ENCODE assay signal across 1 cellular context in genomic region chr3:127588675-127589577, GRCh38.
TF ChIP-seq lines count a peak whose summit lies in the region.

No MANE protein-coding gene starts in this region.

TF ChIP-seq in A549, 52 proteins besides CTCF, POLR2A, EP300 and RAD21 (continued from another document):
- no peak for TF ChIP-seq RFX5 (IDR thresholded peaks at IDR 0.05)
- TF ChIP-seq CHD4 (IDR thresholded peaks at IDR 0.05; ENCODE audit: borderline replicate concordance): no peak
- TF ChIP-seq KDM5A (IDR thresholded peaks at IDR 0.05): no peak
- no peak for TF ChIP-seq CBX2 (IDR thresholded peaks at IDR 0.05; ENCODE audit: borderline replicate concordance, low read depth)
- TF ChIP-seq FOXS1 (CRISPR knock-in tag; IDR thresholded peaks at IDR 0.05): no peak
- TF ChIP-seq, protein P1, sequence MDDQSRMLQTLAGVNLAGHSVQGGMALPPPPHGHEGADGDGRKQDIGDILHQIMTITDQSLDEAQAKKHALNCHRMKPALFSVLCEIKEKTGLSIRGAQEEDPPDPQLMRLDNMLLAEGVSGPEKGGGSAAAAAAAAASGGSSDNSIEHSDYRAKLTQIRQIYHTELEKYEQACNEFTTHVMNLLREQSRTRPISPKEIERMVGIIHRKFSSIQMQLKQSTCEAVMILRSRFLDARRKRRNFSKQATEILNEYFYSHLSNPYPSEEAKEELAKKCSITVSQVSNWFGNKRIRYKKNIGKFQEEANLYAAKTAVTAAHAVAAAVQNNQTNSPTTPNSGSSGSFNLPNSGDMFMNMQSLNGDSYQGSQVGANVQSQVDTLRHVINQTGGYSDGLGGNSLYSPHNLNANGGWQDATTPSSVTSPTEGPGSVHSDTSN (IDR thresholded peaks at IDR 0.05): no peak
- TF ChIP-seq EHMT2 (IDR thresholded peaks at IDR 0.05; ENCODE audit: low read depth): no peak
